Comparison of ENCODE assay signal across 21 cellular contexts in the genomic region with DNA sequence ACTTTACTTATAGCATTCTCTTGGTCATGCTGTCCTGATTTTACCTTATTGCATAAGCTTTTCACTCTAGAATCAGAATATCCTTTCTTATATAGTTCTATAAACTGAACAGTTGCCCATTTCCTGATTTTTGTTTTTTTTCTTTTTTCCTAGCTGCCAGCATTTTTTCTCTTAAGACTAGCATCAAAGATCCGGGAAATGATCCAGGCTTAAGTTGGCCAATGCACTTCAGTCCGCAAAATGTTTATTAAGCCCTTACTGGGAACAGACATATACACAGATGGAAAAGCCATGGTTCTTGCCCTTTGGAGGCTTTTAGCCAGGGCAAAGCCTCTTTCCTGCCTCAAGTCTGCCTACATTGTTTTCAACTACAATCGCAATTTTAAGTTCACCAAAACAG. TPM values are rescaled to one million over a fixed set of nuclear protein-coding genes. Genes with fewer than 3 reads are reported as not detected.
DNase-seq lines count a peak whose midpoint lies in the region; ATAC-seq and TF ChIP-seq lines count a peak whose summit lies in the region.
"Had no signal": no experiment of that assay in that cellular context is flagged by ENCODE, and none has a peak within 500 bp of the region (broad histone marks: within the 10 kb centered on the region; RNA-seq: fewer than 3 reads in every experiment).

No MANE protein-coding gene starts in this region.

- DNase-seq in GM23248 (peak; percentile 62), activated B cell treated with CpG ODN at 0.5 μM for 24 hours (no peak), fibroblast of peridontal ligament (ENCODE audit: extremely low read depth) (peak; percentile 98), SK-N-SH (no peak), body of pancreas (no peak), RWPE1 (ENCODE audit: low spot score) (no peak)
- DNase-seq: activated naive CD8-positive, alpha-beta T cell treated with anti-CD3 and anti-CD28 coated beads for 36 hours; C1 segment of cervical spinal cord; DMS 273 treated with DMSO at 0.1 percent for 48 hours; effector CD4-positive, alpha-beta T cell; esophagus squamous epithelium; H7; NCI-H1048; NCI-H2029 treated with DMSO at 0.1 percent for 48 hours; NCI-H510A treated with DMSO at 0.1 percent for 48 hours; nephron progenitor cell; SJCRH30; stimulated activated CD4-positive, alpha-beta T cell treated with anti-CD3 and anti-CD28 coated beads, Interleukin-4, amount 100 ng/mL, for 1 hour had no signal

- H3K27me3 ChIP-seq in GM23248 (replicated peaks; ENCODE audit: insufficient read depth) (no peaks in the 10 kb centered on the region), SK-N-SH (ENCODE audit: insufficient read depth) (no peaks in the 10 kb centered on the region), body of pancreas (no peaks in the 10 kb centered on the region)
- H3K27me3 ChIP-seq: esophagus squamous epithelium, SJCRH30, vagina had no signal

- no peak for TF ChIP-seq POLR2A in body of pancreas (IDR thresholded peaks at IDR 0.05)

- ATAC-seq in activated B cell treated with CpG ODN at 0.5 μM for 24 hours (ENCODE audit: low read depth) (no peak), body of pancreas (no peak)
- no peak for ATAC-seq in stimulated activated memory B cell treated with anti-CD40 and anti-IgM and Interleukin-4, amounts not matched to agents 10 μg/mL and 1 μg/mL and 100 μg/mL, for 72 hours
- ATAC-seq: activated CD4-positive, CD25-positive, alpha-beta regulatory T cell treated with anti-CD3 and anti-CD28 coated beads, Interleukin-2, amount 50 U/mL, for 24 hours had no signal

- CTCF ChIA-PET in activated B cell treated with CpG ODN at 0.5 μM for 24 hours (lab: Charles Lee) (interaction anchor here (0.7 to 2.4 kb wide), 6 partner anchors 9 to 122 kb away, joined by 3 to 9 read pairs (median 4); no protein-coding TSS in a partner anchor), SK-N-SH (lab: Yijun Ruan, JAX) (no interaction called here), RWPE1 (lab: Yijun Ruan, JAX) (interaction anchor here (0.6 kb wide), 2 partner anchors 30 to 427 kb away, joined by 3 read pairs; no protein-coding TSS in a partner anchor)

- H3K27me3 Mint-ChIP-seq in activated B cell treated with CpG ODN at 0.5 μM for 24 hours, result no peaks in the 10 kb centered on the region
- no peaks in the 10 kb centered on the region for H3K27me3 Mint-ChIP-seq in stimulated activated memory B cell treated with anti-CD40 and anti-IgM and Interleukin-4, amounts not matched to agents 10 μg/mL and 1 μg/mL and 100 μg/mL, for 72 hours
- H3K27me3 Mint-ChIP-seq: activated naive CD8-positive, alpha-beta T cell treated with anti-CD3 and anti-CD28 coated beads for 36 hours had no signal

- H3K9me3 ChIP-seq in GM23248 (ENCODE audit: low read depth) (no peaks in the 10 kb centered on the region), SK-N-SH (no peaks in the 10 kb centered on the region), body of pancreas (no peaks in the 10 kb centered on the region)
- H3K9me3 ChIP-seq: esophagus squamous epithelium, SJCRH30, vagina had no signal

- TF ChIP-seq RAD21 in SK-N-SH (IDR thresholded peaks at IDR 0.05; ENCODE audit: low read length), result no peak

- H2AFZ ChIP-seq in GM23248 (peak overlapping the region; percentile 6; the same call in 1 of the 2 replicates), SK-N-SH (ENCODE audit: low read depth) (no peak overlapping the region)

- H3K27ac Mint-ChIP-seq in activated B cell treated with CpG ODN at 0.5 μM for 24 hours, result peak overlapping the region; percentile 84
- H3K27ac Mint-ChIP-seq in stimulated activated memory B cell treated with anti-CD40 and anti-IgM and Interleukin-4, amounts not matched to agents 10 μg/mL and 1 μg/mL and 100 μg/mL, for 72 hours, result peak overlapping the region; percentile 12
- H3K27ac Mint-ChIP-seq: activated naive CD8-positive, alpha-beta T cell treated with anti-CD3 and anti-CD28 coated beads for 36 hours; nephron progenitor cell had no signal

- POLR2A ChIA-PET in activated B cell treated with CpG ODN at 0.5 μM for 24 hours (lab: Charles Lee), result interaction anchor here (0.6 to 3.1 kb wide), 8 partner anchors 8 to 153 kb away, joined by 3 to 41 read pairs (median 10); partner anchors contain the start of gene BMP2K
- POLR2A ChIA-PET in SK-N-SH (lab: Yijun Ruan, JAX), result no interaction called here
- POLR2A ChIA-PET in RWPE1 (lab: Yijun Ruan, JAX; ENCODE audit: low non-redundant PET), result no interaction called here

- H3K4me3 ChIP-seq in GM23248 (no peak overlapping the region), SK-N-SH (ENCODE audit: low read depth in 2 of 2, low read length in 1 of 2) (no peak overlapping the region), body of pancreas (no peak overlapping the region)
- H3K4me3 ChIP-seq: esophagus squamous epithelium, SJCRH30, vagina had no signal

- no peaks in the 10 kb centered on the region for H3K9me2 ChIP-seq in GM23248 (ENCODE audit: insufficient read depth)
- no peaks in the 10 kb centered on the region for H3K9me2 ChIP-seq in SK-N-SH

- H3K79me2 ChIP-seq in GM23248 (ENCODE audit: insufficient read depth) (no peaks in the 10 kb centered on the region), SK-N-SH (ENCODE audit: insufficient read depth) (no peaks in the 10 kb centered on the region)

- H3K36me3 ChIP-seq in GM23248 (ENCODE audit: low read depth) (no peaks in the 10 kb centered on the region), SK-N-SH (replicated peaks in 1 of 2; ENCODE audit: control insufficient read depth in 1 of 2, insufficient read depth in 2 of 2, low read length in 1 of 2) (no peaks in the 10 kb centered on the region), body of pancreas (replicated peaks in 1 of 2; ENCODE audit: insufficient read depth in 1 of 2, low read depth in 2 of 2) (no peaks in the 10 kb centered on the region)
- H3K36me3 ChIP-seq: esophagus squamous epithelium, SJCRH30, vagina had no signal

- H3K27ac ChIP-seq in GM23248 (no peak overlapping the region), SK-N-SH (ENCODE audit: low read depth in 2 of 2, low read length in 1 of 2) (no peak overlapping the region), body of pancreas (no peak overlapping the region), RWPE1 (no peak overlapping the region)
- H3K27ac ChIP-seq: esophagus squamous epithelium, SJCRH30, vagina had no signal

- H3K9ac ChIP-seq in GM23248 (no peak overlapping the region), SK-N-SH (no peak overlapping the region)

- H3K4me1 ChIP-seq in GM23248 (ENCODE audit: insufficient read depth) (peaks cover 29% of the 10 kb centered on the region), SK-N-SH (ENCODE audit: control insufficient read depth in 1 of 2, insufficient read depth in 2 of 2, low read depth in 1 of 2, low read length in 1 of 2) (no peaks in the 10 kb centered on the region; a peak in 2 of 4 replicates), body of pancreas (no peaks in the 10 kb centered on the region)
- H3K4me1 ChIP-seq: SJCRH30 had no signal

- peaks cover 33% of the 10 kb centered on the region for H3K4me1 Mint-ChIP-seq in activated B cell treated with CpG ODN at 0.5 μM for 24 hours
- H3K4me1 Mint-ChIP-seq in stimulated activated memory B cell treated with anti-CD40 and anti-IgM and Interleukin-4, amounts not matched to agents 10 μg/mL and 1 μg/mL and 100 μg/mL, for 72 hours, result peaks cover 34% of the 10 kb centered on the region
- H3K4me1 Mint-ChIP-seq: nephron progenitor cell had no signal

- no peaks in the 10 kb centered on the region for H3K9me3 Mint-ChIP-seq in activated B cell treated with CpG ODN at 0.5 μM for 24 hours
- H3K9me3 Mint-ChIP-seq in stimulated activated memory B cell treated with anti-CD40 and anti-IgM and Interleukin-4, amounts not matched to agents 10 μg/mL and 1 μg/mL and 100 μg/mL, for 72 hours, result no peaks in the 10 kb centered on the region
- H3K9me3 Mint-ChIP-seq: activated naive CD8-positive, alpha-beta T cell treated with anti-CD3 and anti-CD28 coated beads for 36 hours; nephron progenitor cell had no signal

- no peak for TF ChIP-seq CTCF in activated B cell treated with CpG ODN at 0.5 μM for 24 hours (IDR thresholded peaks at IDR 0.05)
- no peak for TF ChIP-seq CTCF in SK-N-SH (IDR thresholded peaks at IDR 0.05)
- no peak for TF ChIP-seq CTCF in body of pancreas (IDR thresholded peaks at IDR 0.05)
- TF ChIP-seq CTCF in RWPE1 (conservative IDR thresholded peaks at IDR 0.05; ENCODE audit: low read depth), result no peak

- intact Hi-C loops in activated B cell treated with CpG ODN at 0.5 μM for 24 hours (cut with micrococcal nuclease) (loop anchor here (1.0 to 2.0 kb wide), 3 partner anchors 9 to 31 kb away; no protein-coding TSS in a partner anchor), body of pancreas (cut with DNase I) (no loop called here)

- H3K4me3 Mint-ChIP-seq in activated B cell treated with CpG ODN at 0.5 μM for 24 hours, result peak overlapping the region; percentile 56
- no peak overlapping the region for H3K4me3 Mint-ChIP-seq in stimulated activated memory B cell treated with anti-CD40 and anti-IgM and Interleukin-4, amounts not matched to agents 10 μg/mL and 1 μg/mL and 100 μg/mL, for 72 hours
- H3K4me3 Mint-ChIP-seq: activated naive CD8-positive, alpha-beta T cell treated with anti-CD3 and anti-CD28 coated beads for 36 hours; nephron progenitor cell had no signal

- TF ChIP-seq EP300 in SK-N-SH (IDR thresholded peaks at IDR 0.05; ENCODE audit: borderline replicate concordance in 1 of 2, low read depth in 1 of 2, low read length in 1 of 2), result no peak

- 13 to 21% methylated on average over 3 of the region's 3 CpGs for WGBS in GM23248 (ENCODE audit: low coverage in 1 of 2, low lambda C conversion rate in 2 of 2, missing lambda C conversion rate in 2 of 2), 2 experiments
- 93% methylated on average over 3 of the region's 3 CpGs for WGBS in SK-N-SH (ENCODE audit: low lambda C conversion rate)
- WGBS in body of pancreas, 2 donors, result 58 to 68% methylated on average over 3 of the region's 3 CpGs

- no peak overlapping the region for H3K4me2 ChIP-seq in GM23248 (ENCODE audit: unreplicated experiment)
- H3K4me2 ChIP-seq in SK-N-SH, result no peak overlapping the region

- in situ Hi-C loops in GM23248 (cut with MboI), result no loop called here

- no peaks in the 10 kb centered on the region for H3K36me3 Mint-ChIP-seq in activated B cell treated with CpG ODN at 0.5 μM for 24 hours (ENCODE audit: low read depth)
- no peaks in the 10 kb centered on the region for H3K36me3 Mint-ChIP-seq in stimulated activated memory B cell treated with anti-CD40 and anti-IgM and Interleukin-4, amounts not matched to agents 10 μg/mL and 1 μg/mL and 100 μg/mL, for 72 hours
- H3K36me3 Mint-ChIP-seq: activated naive CD8-positive, alpha-beta T cell treated with anti-CD3 and anti-CD28 coated beads for 36 hours had no signal

- H4K20me1 ChIP-seq in GM23248 (ENCODE audit: insufficient read depth) (no peaks in the 10 kb centered on the region), SK-N-SH (ENCODE audit: insufficient read depth) (no peaks in the 10 kb centered on the region)

- H3F3A ChIP-seq in GM23248 (ENCODE audit: insufficient read depth) (peaks cover 9% of the 10 kb centered on the region; the same call in 1 of the 2 replicates), SK-N-SH (replicated peaks; ENCODE audit: insufficient read depth) (peaks cover 29% of the 10 kb centered on the region)

RNA-seq across cellular contexts. Expression of gene BMP2K, which starts 10.1 kb away (rescaled TPM):
- total RNA-seq in GM23248 (2014; rRNA removed; shearing (Covaris generic)), result 37.9 and 53.0 TPM in 2 replicates
- 9.3 and 11.0 TPM in 2 replicates for polyA plus RNA-seq in GM23248 (2016; fragmentation: Nextera tagmentation; extraction: Ambion mirVana)
- 112 and 135 TPM in 2 replicates for total RNA-seq in activated B cell treated with CpG ODN at 0.5 μM for 24 hours
- 7.2 and 10.0 TPM in 2 replicates for polyA plus RNA-seq in SK-N-SH (2012; rRNA removed)
- polyA plus RNA-seq in SK-N-SH (2012; cell fraction: cytosol; rRNA removed), result 8.6 and 8.9 TPM in 2 replicates
- polyA plus RNA-seq in SK-N-SH (2012; cell fraction: nucleus; rRNA removed), result 10.7 and 22.6 TPM in 2 replicates
- total RNA-seq in body of pancreas, result 10 to 100 TPM; 15.8 to 18.9 TPM

Comparison
In these comparisons a context has a peak if more than half of its experiments do, and no peak if none do; other contexts are left out.
1. DNase-seq: peak in GM23248 (single experiment) and fibroblast of peridontal ligament (single experiment); none in activated B cell treated with CpG ODN at 0.5 μM for 24 hours (single experiment), SK-N-SH (single experiment), body of pancreas (0 of 4) and RWPE1 (single experiment).